Comparison of ENCODE assay signal across 8 cellular contexts in the genomic region with DNA sequence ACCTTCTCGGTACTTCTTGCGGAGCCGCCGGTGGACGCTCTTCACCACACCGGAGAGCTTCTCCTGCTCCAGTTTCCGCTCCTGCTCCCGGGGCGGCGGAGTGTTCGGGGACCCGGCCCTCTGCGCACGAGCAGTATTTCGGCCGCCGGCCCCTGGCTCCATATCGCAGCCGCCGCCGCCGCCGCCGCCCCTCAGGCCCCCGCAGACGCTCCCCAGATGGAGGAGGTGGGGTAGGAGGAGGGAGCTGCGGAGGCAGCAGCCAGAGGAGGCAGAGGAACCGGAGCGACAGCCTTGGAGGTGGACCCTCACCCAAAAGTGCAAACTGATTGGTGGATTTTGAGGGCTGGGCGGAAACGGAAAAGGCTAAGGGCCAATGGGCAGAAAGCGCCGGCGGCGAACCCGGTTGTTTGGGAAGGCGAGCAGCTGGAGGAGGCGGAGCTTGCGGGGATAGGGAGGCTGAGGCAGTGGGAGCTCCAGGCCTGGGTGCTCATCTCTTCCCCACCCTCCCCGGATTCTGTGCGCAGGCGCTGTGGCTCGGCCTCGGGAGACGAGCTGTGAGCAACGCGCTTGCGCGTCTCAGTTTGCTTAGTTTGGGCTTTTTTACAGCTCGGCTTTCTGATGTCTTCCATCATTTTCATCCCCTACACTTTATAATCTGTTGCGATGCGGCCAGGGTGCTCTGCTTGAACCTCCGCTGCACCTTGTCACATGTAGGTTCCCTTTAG.
A peak's percentile ranks its signal among the peaks of the same experiment; 100 is the strongest.
DNase-seq lines count a peak whose midpoint lies in the region; ATAC-seq and TF ChIP-seq lines count a peak whose summit lies in the region.

No MANE protein-coding gene starts in this region.

- TF ChIP-seq CTCF in vagina (IDR thresholded peaks at IDR 0.05), result no peak

- peak overlapping the region; percentile 76 to 95 for H3K4me3 ChIP-seq in vagina

- no peak for TF ChIP-seq POLR2A in vagina (IDR thresholded peaks at IDR 0.05)

- ATAC-seq in GM18508 (IDR thresholded peaks at IDR 0.05; ENCODE audit: insufficient read depth, unreplicated experiment) (peak; percentile 93), HG02981 (IDR thresholded peaks at IDR 0.05; ENCODE audit: unreplicated experiment) (peak; percentile 94)

- intact Hi-C loops in vagina (cut with DNase I), result loop anchor here (10.0 kb wide), 1 partner anchor 175 kb away; a partner anchor contains a TSS

- peaks cover 44% of the 10 kb centered on the region for H3K4me1 ChIP-seq in vagina

- H3K27ac ChIP-seq in vagina, result peak overlapping the region; percentile 81

- H3K9me3 ChIP-seq in vagina, result no peaks in the 10 kb centered on the region

- no peaks in the 10 kb centered on the region for H3K27me3 ChIP-seq in vagina

- DNase-seq in NCI-H2029 (lab: John Stamatoyannopoulos, UW) (peak; percentile 99), T-helper 9 cell (peak; percentile 99), astrocyte of the hippocampus (ENCODE audit: low read depth, low spot score) (peak; percentile 100), hepatic stellate cell (ENCODE audit: low spot score) (peak; percentile 97), putamen (ENCODE audit: low spot score) (peak; percentile 100), vagina (ENCODE audit: extremely low spot score in 2 of 2) (peak; percentile 99 to 100)

- no peaks in the 10 kb centered on the region for H3K36me3 ChIP-seq in vagina

Comparison
In these comparisons a context has a peak if more than half of its experiments do, and no peak if none do; other contexts are left out.
1. Peak in every context shown above with its lines: DNase-seq, ATAC-seq, H3K4me3 ChIP-seq and H3K27ac ChIP-seq.